ENCODE assay signal across 1 cellular context in genomic region chr6:14144678-14145113, GRCh38.
TF ChIP-seq lines count a peak whose summit lies in the region.

No MANE protein-coding gene starts in this region.

TF ChIP-seq in HepG2, 621 proteins besides CTCF, POLR2A, EP300 and RAD21 (continued from another document and continues in another):
- TF ChIP-seq ZNF331 (CRISPR knock-in tag; IDR thresholded peaks at IDR 0.05), result 0 out of 2 replicates have a peak, but pooled peaks have one; percentile 57
- TF ChIP-seq STAG1 (CRISPR knock-in tag; IDR thresholded peaks at IDR 0.05), result peak; percentile 84
- 0 out of 2 replicates have a peak, but pooled peaks have one; percentile 27 for TF ChIP-seq FOSL2 (CRISPR knock-in tag; IDR thresholded peaks at IDR 0.05)
- no peak for TF ChIP-seq NR2F6 (IDR thresholded peaks at IDR 0.05)
- peak; percentile 55; the same call in 1 of the 2 replicates for TF ChIP-seq NR2F6 (CRISPR knock-in tag; IDR thresholded peaks at IDR 0.05)
- no peak for TF ChIP-seq ATRX (CRISPR knock-in tag; IDR thresholded peaks at IDR 0.05; ENCODE audit: borderline replicate concordance)
- 0 out of 2 replicates have a peak, but pooled peaks have one; percentile 29 for TF ChIP-seq HDAC2 (CRISPR knock-in tag; IDR thresholded peaks at IDR 0.05)
- TF ChIP-seq ZNF780A (CRISPR knock-in tag; IDR thresholded peaks at IDR 0.05), result no peak
- TF ChIP-seq ZNF788 (CRISPR knock-in tag; IDR thresholded peaks at IDR 0.05; ENCODE audit: borderline replicate concordance), result peak; percentile 61; the same call in 1 of the 2 replicates
- 0 out of 2 replicates have a peak, but pooled peaks have one; percentile 32 for TF ChIP-seq SOX5 (CRISPR knock-in tag; IDR thresholded peaks at IDR 0.05; ENCODE audit: borderline replicate concordance)
- no peak for TF ChIP-seq HDAC1 (CRISPR knock-in tag; IDR thresholded peaks at IDR 0.05)
- 0 out of 2 replicates have a peak, but pooled peaks have one; percentile 47 for TF ChIP-seq IRF2 (CRISPR knock-in tag; IDR thresholded peaks at IDR 0.05)
- TF ChIP-seq, protein P1, sequence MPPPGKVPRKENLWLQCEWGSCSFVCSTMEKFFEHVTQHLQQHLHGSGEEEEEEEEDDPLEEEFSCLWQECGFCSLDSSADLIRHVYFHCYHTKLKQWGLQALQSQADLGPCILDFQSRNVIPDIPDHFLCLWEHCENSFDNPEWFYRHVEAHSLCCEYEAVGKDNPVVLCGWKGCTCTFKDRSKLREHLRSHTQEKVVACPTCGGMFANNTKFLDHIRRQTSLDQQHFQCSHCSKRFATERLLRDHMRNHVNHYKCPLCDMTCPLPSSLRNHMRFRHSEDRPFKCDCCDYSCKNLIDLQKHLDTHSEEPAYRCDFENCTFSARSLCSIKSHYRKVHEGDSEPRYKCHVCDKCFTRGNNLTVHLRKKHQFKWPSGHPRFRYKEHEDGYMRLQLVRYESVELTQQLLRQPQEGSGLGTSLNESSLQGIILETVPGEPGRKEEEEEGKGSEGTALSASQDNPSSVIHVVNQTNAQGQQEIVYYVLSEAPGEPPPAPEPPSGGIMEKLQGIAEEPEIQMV (CRISPR knock-in tag; IDR thresholded peaks at IDR 0.05; ENCODE audit: low read depth), result peak; percentile 64; the same call in 1 of the 2 replicates
- peak; percentile 83 for TF ChIP-seq KDM2A (CRISPR knock-in tag; IDR thresholded peaks at IDR 0.05; ENCODE audit: borderline replicate concordance, low read depth)
- no peak for TF ChIP-seq RARG (CRISPR knock-in tag; IDR thresholded peaks at IDR 0.05; ENCODE audit: low read depth)
- TF ChIP-seq ARNT2 (CRISPR knock-in tag; IDR thresholded peaks at IDR 0.05; ENCODE audit: low read depth), result peak; percentile 62; the same call in 1 of the 2 replicates
- peak; percentile 50; the same call in 1 of the 2 replicates for TF ChIP-seq ZMYM4 (CRISPR knock-in tag; IDR thresholded peaks at IDR 0.05)
- TF ChIP-seq SOX6 (IDR thresholded peaks at IDR 0.05), result no peak
- TF ChIP-seq SOX6 (CRISPR knock-in tag; IDR thresholded peaks at IDR 0.05), result peak; percentile 11; the same call in 1 of the 2 replicates
- TF ChIP-seq TBP (CRISPR knock-in tag; IDR thresholded peaks at IDR 0.05), result no peak
- no peak for TF ChIP-seq ZBTB8A (CRISPR knock-in tag; IDR thresholded peaks at IDR 0.05; ENCODE audit: borderline replicate concordance, low read depth)
- peak; percentile 54; the same call in 1 of the 2 replicates for TF ChIP-seq FOXO1 (CRISPR knock-in tag; IDR thresholded peaks at IDR 0.05)
- TF ChIP-seq ZBTB38 (CRISPR knock-in tag; IDR thresholded peaks at IDR 0.05), result 0 out of 2 replicates have a peak, but pooled peaks have one; percentile 35
- TF ChIP-seq SMAD3 (CRISPR knock-in tag; IDR thresholded peaks at IDR 0.05), result peak; percentile 78; the same call in 1 of the 2 replicates
- TF ChIP-seq YY1 (IDR thresholded peaks at IDR 0.05; ENCODE audit: insufficient read depth, insufficient replicate concordance, low read depth, low read length), result peak; percentile 43
- no peak for TF ChIP-seq ZNF792 (CRISPR knock-in tag; IDR thresholded peaks at IDR 0.05)
- TF ChIP-seq, protein P2, sequence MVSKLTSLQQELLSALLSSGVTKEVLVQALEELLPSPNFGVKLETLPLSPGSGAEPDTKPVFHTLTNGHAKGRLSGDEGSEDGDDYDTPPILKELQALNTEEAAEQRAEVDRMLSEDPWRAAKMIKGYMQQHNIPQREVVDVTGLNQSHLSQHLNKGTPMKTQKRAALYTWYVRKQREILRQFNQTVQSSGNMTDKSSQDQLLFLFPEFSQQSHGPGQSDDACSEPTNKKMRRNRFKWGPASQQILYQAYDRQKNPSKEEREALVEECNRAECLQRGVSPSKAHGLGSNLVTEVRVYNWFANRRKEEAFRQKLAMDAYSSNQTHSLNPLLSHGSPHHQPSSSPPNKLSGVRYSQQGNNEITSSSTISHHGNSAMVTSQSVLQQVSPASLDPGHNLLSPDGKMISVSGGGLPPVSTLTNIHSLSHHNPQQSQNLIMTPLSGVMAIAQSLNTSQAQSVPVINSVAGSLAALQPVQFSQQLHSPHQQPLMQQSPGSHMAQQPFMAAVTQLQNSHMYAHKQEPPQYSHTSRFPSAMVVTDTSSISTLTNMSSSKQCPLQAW (CRISPR knock-in tag; IDR thresholded peaks at IDR 0.05), result peak; percentile 41; the same call in 1 of the 2 replicates
- no peak for TF ChIP-seq CBX1 (IDR thresholded peaks at IDR 0.05; ENCODE audit: low read depth)
- TF ChIP-seq YEATS2 (CRISPR knock-in tag; IDR thresholded peaks at IDR 0.05; ENCODE audit: borderline replicate concordance), result no peak
- TF ChIP-seq ZNF607 (CRISPR knock-in tag; IDR thresholded peaks at IDR 0.05; ENCODE audit: borderline replicate concordance), result peak; percentile 44; the same call in 1 of the 2 replicates
- peak; percentile 42; the same call in 1 of the 2 replicates for TF ChIP-seq GABPB1 (CRISPR knock-in tag; IDR thresholded peaks at IDR 0.05)
- TF ChIP-seq HHEX (CRISPR knock-in tag; IDR thresholded peaks at IDR 0.05), result no peak
- TF ChIP-seq ZNF772 (CRISPR knock-in tag; IDR thresholded peaks at IDR 0.05), result no peak
- TF ChIP-seq ZFX (CRISPR knock-in tag; IDR thresholded peaks at IDR 0.05; ENCODE audit: low read depth), result peak; percentile 51; the same call in 1 of the 2 replicates
- TF ChIP-seq SETDB1 (CRISPR knock-in tag; IDR thresholded peaks at IDR 0.05; ENCODE audit: borderline replicate concordance), result no peak
- TF ChIP-seq LRRFIP1 (CRISPR knock-in tag; conservative IDR thresholded peaks at IDR 0.05), result no peak
- no peak for TF ChIP-seq ZNF746 (CRISPR knock-in tag; IDR thresholded peaks at IDR 0.05)
- peak; percentile 30 for TF ChIP-seq TEAD3 (CRISPR knock-in tag; optimal IDR thresholded peaks at IDR 0.05; ENCODE audit: borderline replicate concordance)
- peak; percentile 77 for TF ChIP-seq PATZ1 (CRISPR knock-in tag; IDR thresholded peaks at IDR 0.05)
- TF ChIP-seq SOX13 (IDR thresholded peaks at IDR 0.05), result no peak
- peak in 1 of 2 experiments; percentile 43; a peak in 1 of 4 replicates for TF ChIP-seq SOX13 (CRISPR knock-in tag; conservative IDR thresholded peaks at IDR 0.05 in 1 of 2, IDR thresholded peaks at IDR 0.05 in 1 of 2)
- no peak for TF ChIP-seq ZNF354B (CRISPR knock-in tag; IDR thresholded peaks at IDR 0.05)
- no peak for TF ChIP-seq CENPX (CRISPR knock-in tag; IDR thresholded peaks at IDR 0.05)
- TF ChIP-seq TSC22D2 (CRISPR knock-in tag; IDR thresholded peaks at IDR 0.05; ENCODE audit: borderline replicate concordance), result 0 out of 2 replicates have a peak, but pooled peaks have one; percentile 45
- TF ChIP-seq, protein P3, sequence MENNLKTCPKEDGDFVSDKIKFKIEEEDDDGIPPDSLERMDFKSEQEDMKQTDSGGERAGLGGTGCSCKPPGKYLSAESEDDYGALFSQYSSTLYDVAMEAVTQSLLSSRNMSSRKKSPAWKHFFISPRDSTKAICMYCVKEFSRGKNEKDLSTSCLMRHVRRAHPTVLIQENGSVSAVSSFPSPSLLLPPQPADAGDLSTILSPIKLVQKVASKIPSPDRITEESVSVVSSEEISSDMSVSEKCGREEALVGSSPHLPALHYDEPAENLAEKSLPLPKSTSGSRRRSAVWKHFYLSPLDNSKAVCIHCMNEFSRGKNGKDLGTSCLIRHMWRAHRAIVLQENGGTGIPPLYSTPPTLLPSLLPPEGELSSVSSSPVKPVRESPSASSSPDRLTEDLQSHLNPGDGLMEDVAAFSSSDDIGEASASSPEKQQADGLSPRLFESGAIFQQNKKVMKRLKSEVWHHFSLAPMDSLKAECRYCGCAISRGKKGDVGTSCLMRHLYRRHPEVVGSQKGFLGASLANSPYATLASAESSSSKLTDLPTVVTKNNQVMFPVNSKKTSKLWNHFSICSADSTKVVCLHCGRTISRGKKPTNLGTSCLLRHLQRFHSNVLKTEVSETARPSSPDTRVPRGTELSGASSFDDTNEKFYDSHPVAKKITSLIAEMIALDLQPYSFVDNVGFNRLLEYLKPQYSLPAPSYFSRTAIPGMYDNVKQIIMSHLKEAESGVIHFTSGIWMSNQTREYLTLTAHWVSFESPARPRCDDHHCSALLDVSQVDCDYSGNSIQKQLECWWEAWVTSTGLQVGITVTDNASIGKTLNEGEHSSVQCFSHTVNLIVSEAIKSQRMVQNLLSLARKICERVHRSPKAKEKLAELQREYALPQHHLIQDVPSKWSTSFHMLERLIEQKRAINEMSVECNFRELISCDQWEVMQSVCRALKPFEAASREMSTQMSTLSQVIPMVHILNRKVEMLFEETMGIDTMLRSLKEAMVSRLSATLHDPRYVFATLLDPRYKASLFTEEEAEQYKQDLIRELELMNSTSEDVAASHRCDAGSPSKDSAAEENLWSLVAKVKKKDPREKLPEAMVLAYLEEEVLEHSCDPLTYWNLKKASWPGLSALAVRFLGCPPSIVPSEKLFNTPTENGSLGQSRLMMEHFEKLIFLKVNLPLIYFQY (CRISPR knock-in tag; IDR thresholded peaks at IDR 0.05; ENCODE audit: borderline replicate concordance), result peak; percentile 53; the same call in 1 of the 2 replicates
- no peak for TF ChIP-seq ONECUT2 (CRISPR knock-in tag; IDR thresholded peaks at IDR 0.05)
- TF ChIP-seq ZMYM3 (CRISPR knock-in tag; IDR thresholded peaks at IDR 0.05), result 0 out of 2 replicates have a peak, but pooled peaks have one; percentile 47
- TF ChIP-seq MTA1 (CRISPR knock-in tag; IDR thresholded peaks at IDR 0.05; ENCODE audit: borderline replicate concordance), result 0 out of 2 replicates have a peak, but pooled peaks have one; percentile 26
- peak; percentile 38; the same call in 1 of the 2 replicates for TF ChIP-seq BCL6 (CRISPR knock-in tag; IDR thresholded peaks at IDR 0.05)
- TF ChIP-seq HMGXB4 (CRISPR knock-in tag; IDR thresholded peaks at IDR 0.05; ENCODE audit: borderline replicate concordance in 1 of 2, low read depth in 1 of 2), result peak; percentile 45 to 68; a peak in 2 of 4 replicates
- TF ChIP-seq GATAD2A (CRISPR knock-in tag; IDR thresholded peaks at IDR 0.05), result peak; percentile 27; the same call in 1 of the 2 replicates
- 0 out of 2 replicates have a peak, but pooled peaks have one; percentile 45 for TF ChIP-seq MAF1 (CRISPR knock-in tag; IDR thresholded peaks at IDR 0.05; ENCODE audit: borderline replicate concordance)
- 0 out of 2 replicates have a peak, but pooled peaks have one; percentile 39 for TF ChIP-seq CEBPG (CRISPR knock-in tag; IDR thresholded peaks at IDR 0.05)
- 0 out of 2 replicates have a peak, but pooled peaks have one; percentile 14 for TF ChIP-seq BHLHE40 (IDR thresholded peaks at IDR 0.05; ENCODE audit: low read length)
- 0 out of 4 replicates have a peak, but pooled peaks of 1 of the 2 experiments have one; percentile 33 for TF ChIP-seq NR2F1 (CRISPR knock-in tag; IDR thresholded peaks at IDR 0.05)
- TF ChIP-seq RAD51 (IDR thresholded peaks at IDR 0.05; ENCODE audit: borderline replicate concordance), result no peak
- 0 out of 2 replicates have a peak, but pooled peaks have one; percentile 34 for TF ChIP-seq THAP11 (CRISPR knock-in tag; IDR thresholded peaks at IDR 0.05)
- 0 out of 2 replicates have a peak, but pooled peaks have one; percentile 43 for TF ChIP-seq ZNF598 (CRISPR knock-in tag; IDR thresholded peaks at IDR 0.05; ENCODE audit: borderline replicate concordance)
- TF ChIP-seq, protein P4, sequence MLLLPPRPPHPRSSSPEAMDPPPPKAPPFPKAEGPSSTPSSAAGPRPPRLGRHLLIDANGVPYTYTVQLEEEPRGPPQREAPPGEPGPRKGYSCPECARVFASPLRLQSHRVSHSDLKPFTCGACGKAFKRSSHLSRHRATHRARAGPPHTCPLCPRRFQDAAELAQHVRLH (CRISPR knock-in tag; IDR thresholded peaks at IDR 0.05; ENCODE audit: borderline replicate concordance, low read depth), result peak; percentile 52; the same call in 1 of the 2 replicates
- 0 out of 2 replicates have a peak, but pooled peaks have one; percentile 16 for TF ChIP-seq ZFY (CRISPR knock-in tag; IDR thresholded peaks at IDR 0.05)
- 0 out of 2 replicates have a peak, but pooled peaks have one; percentile 52 for TF ChIP-seq MIXL1 (CRISPR knock-in tag; IDR thresholded peaks at IDR 0.05)
